11 cellular contexts compared by ENCODE assay signal in genomic region chrX:133588827-133589226, GRCh38.
"Had no signal": no experiment of that assay in that cellular context is flagged by ENCODE, and none has a peak within 500 bp of the region (broad histone marks: within the 10 kb centered on the region; RNA-seq: fewer than 3 reads in every experiment).

No MANE protein-coding gene starts in this region.

- DNase-seq: GM23248, GOT3, H7, H9, HCEC 1CT, HFFc6 had no signal

- H3K27ac ChIP-seq: GM23248 had no signal

- ATAC-seq: GM23338, HCT116 had no signal

- H3K4me3 ChIP-seq: GM23248, GM23338, HAP-1 had no signal

- H2AFZ ChIP-seq: GM23248, GM23338 had no signal

- H3K4me1 ChIP-seq: HAP-1 had no signal

- H3K4me2 ChIP-seq: GM23338 had no signal

- H3K9ac ChIP-seq: GM23248 had no signal

- H3K9me3 ChIP-seq: HAP-1 had no signal

- FAIRE-seq: H1, H54 had no signal
